19 cellular contexts compared by ENCODE assay signal in genomic region chr4:137015759-137016409, GRCh38.
A peak's percentile ranks its signal among the peaks of the same experiment; 100 is the strongest.
DNase-seq lines count a peak whose midpoint lies in the region; ATAC-seq and TF ChIP-seq lines count a peak whose summit lies in the region.
"Had no signal": no experiment of that assay in that cellular context is flagged by ENCODE, and none has a peak within 500 bp of the region (broad histone marks: within the 10 kb centered on the region; RNA-seq: fewer than 3 reads in every experiment).

No MANE protein-coding gene starts in this region.

- TF ChIP-seq CTCF in BE2C (IDR thresholded peaks at IDR 0.05; ENCODE audit: low read depth, low read length) = no peak

- H3K9me3 ChIP-seq in BE2C = no peaks in the 10 kb centered on the region
- no peaks in the 10 kb centered on the region for H3K9me3 ChIP-seq in effector memory CD4-positive, alpha-beta T cell (ENCODE audit: control insufficient read depth, low read length)
- H3K9me3 ChIP-seq: A549, BLaER1 had no signal

- no peaks in the 10 kb centered on the region for H3K36me3 ChIP-seq in BE2C
- no peaks in the 10 kb centered on the region for H3K36me3 ChIP-seq in effector memory CD4-positive, alpha-beta T cell (ENCODE audit: control insufficient read depth, insufficient read depth, low read length)
- H3K36me3 ChIP-seq: BLaER1 had no signal

- CTCF ChIA-PET in HEK293T (lab: Yijun Ruan, JAX) = no interaction called here

- ATAC-seq in GM18867 (IDR thresholded peaks at IDR 0.05; ENCODE audit: unreplicated experiment) = no peak
- ATAC-seq: A549, GM12878, GM23338 had no signal

- H3K27ac ChIP-seq in effector memory CD4-positive, alpha-beta T cell (ENCODE audit: insufficient read depth, low read length, poor library complexity, severe bottlenecking) = no peak overlapping the region
- H3K27ac ChIP-seq: 22Rv1, A549, BLaER1 had no signal

- no peaks in the 10 kb centered on the region for H3K27me3 ChIP-seq in BE2C
- no peaks in the 10 kb centered on the region for H3K27me3 ChIP-seq in effector memory CD4-positive, alpha-beta T cell (replicated peaks; ENCODE audit: control insufficient read depth, insufficient read depth, low read length, poor library complexity, severe bottlenecking)
- H3K27me3 ChIP-seq: BLaER1 had no signal

- POLR2A ChIA-PET in HEK293T (lab: Yijun Ruan, JAX) = no interaction called here

- H3K4me3 ChIP-seq in BE2C (ENCODE audit: low read depth, low read length) = no peak overlapping the region
- no peak overlapping the region for H3K4me3 ChIP-seq in effector memory CD4-positive, alpha-beta T cell (ENCODE audit: insufficient read depth, low read depth, low read length, poor library complexity, severe bottlenecking)
- H3K4me3 ChIP-seq: A549, BLaER1, GM12878, GM23338 had no signal

- DNase-seq in NCI-H1417 (lab: John Stamatoyannopoulos, UW) (peak in 2 of 3 experiments; percentile 17 to 61), NCI-H1417 treated with DMSO at 0.1 percent for 48 hours (lab: John Stamatoyannopoulos, UW) (no peak), BE2C (peak; percentile 15), HEK293T (ENCODE audit: extremely low spot score) (peak; percentile 23), kidney glomerular epithelial cell (lab: John Stamatoyannopoulos, UW) (peak; percentile 63)
- DNase-seq in effector memory CD4-positive, alpha-beta T cell = no peak
- no peak for DNase-seq in activated CD4-positive, alpha-beta T cell treated with anti-CD3 and anti-CD28 coated beads, Interleukin-2, amount 50 U/mL, for 48 hours
- DNase-seq: AML-193; CD4-positive, alpha-beta memory T cell; DMS53; DND-41; EL; HCEC 1CT had no signal

- H3K4me1 ChIP-seq in BE2C = peaks cover 8% of the 10 kb centered on the region
- no peaks in the 10 kb centered on the region for H3K4me1 ChIP-seq in effector memory CD4-positive, alpha-beta T cell (ENCODE audit: control insufficient read depth, insufficient read depth, low read length, poor library complexity, severe bottlenecking)
- H3K4me1 ChIP-seq: A549, BLaER1 had no signal

TF ChIP-seq in HEK293T, 16 proteins besides CTCF, POLR2A, EP300 and RAD21:
- TF ChIP-seq ELF4 (IDR thresholded peaks at IDR 0.05) = no peak
- TF ChIP-seq LEF1 (IDR thresholded peaks at IDR 0.05; ENCODE audit: borderline replicate concordance) = peak; percentile 5; the same call in 1 of the 2 replicates
- no peak for TF ChIP-seq BHLHE40 (IDR thresholded peaks at IDR 0.05; ENCODE audit: borderline replicate concordance)
- TF ChIP-seq SP1 (IDR thresholded peaks at IDR 0.05) = no peak
- TF ChIP-seq PKNOX1 (IDR thresholded peaks at IDR 0.05) = peak; percentile 90
- 0 out of 2 replicates have a peak, but pooled peaks have one; percentile 2 for TF ChIP-seq CTBP1 (IDR thresholded peaks at IDR 0.05; ENCODE audit: borderline replicate concordance)

Comparison
In these comparisons a context has a peak if more than half of its experiments do, and no peak if none do; other contexts are left out.
1. DNase-seq: peak in NCI-H1417 (2 of 3), BE2C (single experiment), HEK293T (single experiment) and kidney glomerular epithelial cell (single experiment); none in NCI-H1417 treated with DMSO at 0.1 percent for 48 hours (single experiment), effector memory CD4-positive, alpha-beta T cell (0 of 3) and activated CD4-positive, alpha-beta T cell treated with anti-CD3 and anti-CD28 coated beads, Interleukin-2, amount 50 U/mL, for 48 hours (0 of 2).